Comparison of ENCODE assay signal across 1 cellular context in the genomic region with DNA sequence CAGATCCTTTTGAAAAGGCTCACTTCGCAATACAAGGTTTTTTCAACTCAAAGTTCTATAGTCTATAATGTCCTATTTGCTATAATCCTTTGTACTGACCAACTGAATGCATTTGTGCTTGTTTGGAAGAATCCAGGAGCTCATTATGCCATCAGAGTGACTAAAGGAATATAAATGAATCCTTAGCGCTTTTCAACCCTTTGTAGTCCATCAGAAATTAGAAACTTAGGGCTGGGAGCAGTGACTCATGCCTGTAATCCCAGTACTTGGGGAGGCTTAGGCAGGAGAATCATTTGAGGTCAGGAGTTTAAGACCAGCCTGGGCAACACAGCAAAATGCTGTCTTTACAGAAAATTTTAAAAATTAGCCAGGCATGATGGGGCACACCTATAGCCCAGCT.
TF ChIP-seq lines count a peak whose summit lies in the region.

No MANE protein-coding gene starts in this region.

TF ChIP-seq in IMR-90, 13 proteins besides CTCF, POLR2A, EP300 and RAD21:
- TF ChIP-seq MAFK (IDR thresholded peaks at IDR 0.05; ENCODE audit: low read depth, low read length) (no peak), FOS (IDR thresholded peaks at IDR 0.05; ENCODE audit: low read depth, low read length) (no peak), CEBPB (IDR thresholded peaks at IDR 0.05; ENCODE audit: low read depth, low read length) (no peak), RFX5 (IDR thresholded peaks at IDR 0.05; ENCODE audit: low read depth, low read length) (no peak), RCOR1 (IDR thresholded peaks at IDR 0.05; ENCODE audit: insufficient replicate concordance, low read length) (no peak), MAZ (IDR thresholded peaks at IDR 0.05; ENCODE audit: borderline replicate concordance, low read depth, low read length) (no peak), CHD1 (IDR thresholded peaks at IDR 0.05; ENCODE audit: low read depth, low read length) (no peak)
- TF ChIP-seq, protein P1, sequence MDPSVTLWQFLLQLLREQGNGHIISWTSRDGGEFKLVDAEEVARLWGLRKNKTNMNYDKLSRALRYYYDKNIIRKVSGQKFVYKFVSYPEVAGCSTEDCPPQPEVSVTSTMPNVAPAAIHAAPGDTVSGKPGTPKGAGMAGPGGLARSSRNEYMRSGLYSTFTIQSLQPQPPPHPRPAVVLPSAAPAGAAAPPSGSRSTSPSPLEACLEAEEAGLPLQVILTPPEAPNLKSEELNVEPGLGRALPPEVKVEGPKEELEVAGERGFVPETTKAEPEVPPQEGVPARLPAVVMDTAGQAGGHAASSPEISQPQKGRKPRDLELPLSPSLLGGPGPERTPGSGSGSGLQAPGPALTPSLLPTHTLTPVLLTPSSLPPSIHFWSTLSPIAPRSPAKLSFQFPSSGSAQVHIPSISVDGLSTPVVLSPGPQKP (IDR thresholded peaks at IDR 0.05; ENCODE audit: borderline replicate concordance, low read depth, low read length), result no peak
